19 cellular contexts compared by ENCODE assay signal in genomic region chr4:158903472-158904043, GRCh38.
A peak's percentile ranks its signal among the peaks of the same experiment; 100 is the strongest.
DNase-seq lines count a peak whose midpoint lies in the region; ATAC-seq, FAIRE-seq and TF ChIP-seq lines count a peak whose summit lies in the region.
"Had no signal": no experiment of that assay in that cellular context is flagged by ENCODE, and none has a peak within 500 bp of the region (broad histone marks: within the 10 kb centered on the region; RNA-seq: fewer than 3 reads in every experiment).

No MANE protein-coding gene starts in this region.

- CTCF ChIA-PET in K562 (lab: Yijun Ruan, JAX; ENCODE audit: low intra/inter-chr PET ratio) = no interaction called here

- H4K20me1 ChIP-seq in K562 (replicated peaks; ENCODE audit: control insufficient read depth, insufficient read depth, low read length) (no peaks in the 10 kb centered on the region), neural progenitor cell (ENCODE audit: low read depth) (no peaks in the 10 kb centered on the region)

- 0 out of 2 replicates have a peak, but pooled peaks cover 2% of the 10 kb centered on the region for H3K9me3 ChIP-seq in K562 (replicated peaks; ENCODE audit: control insufficient read depth, insufficient read depth, low read depth, low read length)
- no peaks in the 10 kb centered on the region for H3K9me3 ChIP-seq in neural progenitor cell (ENCODE audit: low read depth)

- H3K79me2 ChIP-seq in K562 (ENCODE audit: control insufficient read depth, insufficient read depth, low read length) (no peaks in the 10 kb centered on the region), neural progenitor cell (ENCODE audit: low read depth) (no peaks in the 10 kb centered on the region)

- H3F3A ChIP-seq in neural progenitor cell (ENCODE audit: low read depth) = peaks cover 6% of the 10 kb centered on the region

- H3K36me3 ChIP-seq in K562 (ENCODE audit: control insufficient read depth, insufficient read depth, low read length) (peaks cover 11% of the 10 kb centered on the region; the same call in 2 of the 3 replicates), neural progenitor cell (no peaks in the 10 kb centered on the region)

- TF ChIP-seq RAD21 in K562 (CRISPR knock-in tag; conservative IDR thresholded peaks at IDR 0.05 in 1 of 2, IDR thresholded peaks at IDR 0.05 in 1 of 2) = no peak

- H3K27me3 Mint-ChIP-seq in nephron progenitor cell (ENCODE audit: low read depth, poor library complexity) (no peaks in the 10 kb centered on the region), neural progenitor cell (ENCODE audit: insufficient read depth, low read depth) (no peaks in the 10 kb centered on the region)

- BruUV-seq in K562 (replicated peaks; lab: Mats Ljungman, UMichigan) = no TSS peak

- no peak for TF ChIP-seq CTCF in K562 (IDR thresholded peaks at IDR 0.05 in 2 of 3, conservative IDR thresholded peaks at IDR 0.05 in 1 of 3; ENCODE audit: insufficient read depth in 2 of 3, low read depth in 1 of 3, low read length in 3 of 3)
- no peak for TF ChIP-seq CTCF in nephron progenitor cell (IDR thresholded peaks at IDR 0.05)
- TF ChIP-seq CTCF in neural progenitor cell (IDR thresholded peaks at IDR 0.05) = no peak

- ATAC-seq in Right ventricle myocardium superior (ENCODE audit: poor library complexity) (peak; percentile 17), Right ventricle myocardium inferior (no peak), K562 (peak; percentile 11; the same call in 2 of the 3 replicates)

- in situ Hi-C loops in K562 (cut with MboI) = no loop called here

- H3K4me2 ChIP-seq in K562 (ENCODE audit: insufficient read depth, low read length) (peak overlapping the region; percentile 52; the same call in 1 of the 2 replicates), neural progenitor cell (no peak overlapping the region)

- H3K9ac ChIP-seq in K562 (ENCODE audit: insufficient read depth in 1 of 2, low read depth in 2 of 2, low read length in 2 of 2) = no peak overlapping the region
- no peak overlapping the region for H3K9ac ChIP-seq in neural progenitor cell
- H3K9ac ChIP-seq: BLaER1 treated with 17β-estradiol and CSF1 and Interleukin-3, amounts not matched to agents 10 nM and 100 nM had no signal

- H3K4me3 ChIP-seq in K562 (no peak overlapping the region), neural progenitor cell (no peak overlapping the region)
- H3K4me3 ChIP-seq: BLaER1 treated with 17β-estradiol and CSF1 and Interleukin-3, amounts not matched to agents 10 nM and 100 nM had no signal

- H3K36me3 Mint-ChIP-seq in nephron progenitor cell (ENCODE audit: low read depth) = peaks cover 47% of the 10 kb centered on the region
- H3K36me3 Mint-ChIP-seq in neural progenitor cell = peaks cover 31% of the 10 kb centered on the region

- no peak for FAIRE-seq in K562 (lab: Jason Lieb, UNC)
- FAIRE-seq: A204.1, HTR-8/SVneo had no signal

- H3K4me1 Mint-ChIP-seq in nephron progenitor cell (peaks cover 47% of the 10 kb centered on the region), neural progenitor cell (peaks cover 16% of the 10 kb centered on the region)

- H3K27ac ChIP-seq in K562 (ENCODE audit: extremely low read depth, low read depth, low read length) (peak overlapping the region; percentile 83; the same call in 2 of the 3 replicates), neural progenitor cell (no peak overlapping the region)
- H3K27ac ChIP-seq: BLaER1 treated with 17β-estradiol and CSF1 and Interleukin-3, amounts not matched to agents 10 nM and 100 nM; HL-60 had no signal

- no peaks in the 10 kb centered on the region for H3K27me3 ChIP-seq in K562 (ENCODE audit: control insufficient read depth in 2 of 2, insufficient read depth in 2 of 2, low read length in 2 of 2)
- no peaks in the 10 kb centered on the region for H3K27me3 ChIP-seq in neural progenitor cell
- H3K27me3 ChIP-seq: BLaER1 treated with 17β-estradiol and CSF1 and Interleukin-3, amounts not matched to agents 10 nM and 100 nM had no signal

- H3K27ac Mint-ChIP-seq in nephron progenitor cell (peak overlapping the region; percentile 64), neural progenitor cell (no peak overlapping the region)

- no peak for TF ChIP-seq EP300 in K562 (IDR thresholded peaks at IDR 0.05; ENCODE audit: low read length)

- no peak for TF ChIP-seq POLR2A in K562 (conservative IDR thresholded peaks at IDR 0.05)

- H3K4me3 Mint-ChIP-seq in nephron progenitor cell = no peak overlapping the region
- no peak overlapping the region for H3K4me3 Mint-ChIP-seq in neural progenitor cell

- POLR2A ChIA-PET in K562 (lab: Yijun Ruan, JAX) = interaction anchor here (0.7 to 1.1 kb wide), 3 partner anchors 10 to 117 kb away, joined by 3 read pairs; no protein-coding TSS in a partner anchor

- H3K9me1 ChIP-seq in K562 (ENCODE audit: control insufficient read depth, insufficient read depth, low read length) = no peaks in the 10 kb centered on the region

- DNase-seq in Right ventricle myocardium superior (no peak), Right ventricle myocardium inferior (ENCODE audit: missing footprints) (no peak), NCI-H2227 (lab: John Stamatoyannopoulos, UW; ENCODE audit: unreplicated experiment) (peak; percentile 5), K562 (ENCODE audit: extremely low read depth in 1 of 4, low spot score in 3 of 4) (no peak), nephron progenitor cell (no peak), SK-N-DZ (ENCODE audit: low spot score) (no peak), neural progenitor cell (ENCODE audit: low spot score) (no peak), D341Med (ENCODE audit: low spot score) (no peak)
- DNase-seq: CD8-positive, alpha-beta memory T cell; DMS79 treated with DMSO at 0.1 percent for 48 hours; NCI-H1436 treated with DMSO at 0.1 percent for 48 hours; NCI-H2029 treated with DMSO at 0.1 percent for 48 hours; NCI-H2171 treated with DMSO at 0.1 percent for 48 hours; NCI-H510A; NCI-H82 had no signal

- intact Hi-C loops in Right ventricle myocardium superior (cut with DNase I) = no loop called here
- intact Hi-C loops in Right ventricle myocardium inferior (cut with DNase I) = no loop called here
- intact Hi-C loops in K562 (cut with micrococcal nuclease) = loop anchor here (5.0 kb wide), 2 partner anchors 104 to 274 kb away; no protein-coding TSS in a partner anchor

- H2AFZ ChIP-seq in K562 (ENCODE audit: low read depth, low read length) (peak overlapping the region; percentile 85; the same call in 1 of the 2 replicates), neural progenitor cell (replicated peaks) (no peak overlapping the region)

- H3K9me3 Mint-ChIP-seq in nephron progenitor cell = peaks cover 38% of the 10 kb centered on the region
- peaks cover 19% of the 10 kb centered on the region for H3K9me3 Mint-ChIP-seq in neural progenitor cell

- 51% methylated on average over 3 of the region's 3 CpGs for WGBS in K562 (ENCODE audit: insufficient coverage, low coverage, missing lambda C conversion rate)

- H3K4me1 ChIP-seq in K562 (replicated peaks in 1 of 2; ENCODE audit: control insufficient read depth in 2 of 2, insufficient read depth in 2 of 2, low read length in 2 of 2) (peaks cover 7 to 13% of the 10 kb centered on the region in 2 experiments; a peak in 4 of 5 replicates), neural progenitor cell (peaks cover 17% of the 10 kb centered on the region)

TF ChIP-seq in K562, 482 proteins besides CTCF, POLR2A, EP300 and RAD21:
- TF ChIP-seq ZSCAN32 (CRISPR knock-in tag; IDR thresholded peaks at IDR 0.05) = no peak
- no peak for TF ChIP-seq XRCC3 (IDR thresholded peaks at IDR 0.05)
- TF ChIP-seq ZNF3 (CRISPR knock-in tag; IDR thresholded peaks at IDR 0.05) = no peak
- TF ChIP-seq HSF4 (CRISPR knock-in tag; IDR thresholded peaks at IDR 0.05; ENCODE audit: borderline replicate concordance) = no peak
